In the genomic region with DNA sequence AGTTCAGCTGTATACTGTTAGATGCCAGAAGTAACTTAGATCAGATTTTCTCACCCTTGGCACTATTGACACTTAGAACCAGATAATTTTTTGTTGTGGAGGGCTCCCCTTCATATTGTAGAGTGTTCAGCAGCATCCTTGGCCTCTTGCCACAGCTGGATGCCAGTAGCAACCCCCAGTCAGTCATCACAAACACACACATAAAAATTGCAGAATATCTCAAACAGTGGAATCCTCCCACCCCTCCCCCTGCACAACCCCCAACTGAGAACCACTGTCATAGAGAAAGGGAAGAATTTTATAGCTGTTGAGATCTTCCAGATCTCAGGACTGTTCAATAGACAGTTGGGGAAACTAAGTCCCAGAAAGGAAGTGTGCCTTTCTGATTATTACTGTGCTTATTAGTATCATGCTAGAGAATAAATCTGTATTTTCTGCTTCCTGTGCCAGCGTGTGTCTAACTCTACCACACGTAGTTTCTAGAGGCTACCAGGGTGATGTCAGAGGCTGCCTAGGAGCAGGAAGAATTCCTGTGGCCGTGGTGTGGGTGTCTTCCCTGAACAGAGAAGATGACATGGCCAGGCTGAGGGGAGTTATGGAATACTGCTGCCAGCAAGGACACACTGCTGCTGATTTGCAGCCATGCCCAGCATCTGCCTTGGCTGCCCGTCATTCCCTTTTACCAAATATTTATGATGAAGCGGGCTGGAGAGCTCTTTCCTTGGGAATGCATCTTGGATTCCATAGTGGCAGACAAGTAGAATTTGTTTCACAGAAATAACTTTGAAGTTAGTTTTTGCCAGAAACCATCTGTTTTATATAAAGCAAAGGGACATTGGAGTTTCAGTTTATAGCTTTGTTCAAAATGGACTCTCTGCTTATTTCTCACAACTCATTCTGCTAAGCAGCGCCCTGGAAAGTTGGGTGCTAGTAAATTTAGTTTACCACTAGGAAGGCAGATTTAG, we compare ENCODE assay signal across 14 cellular contexts.
A peak's percentile ranks its signal among the peaks of the same experiment; 100 is the strongest.
DNase-seq lines count a peak whose midpoint lies in the region; ATAC-seq and TF ChIP-seq lines count a peak whose summit lies in the region.
"Had no signal": no experiment of that assay in that cellular context is flagged by ENCODE, and none has a peak within 500 bp of the region (broad histone marks: within the 10 kb centered on the region; RNA-seq: fewer than 3 reads in every experiment).

No MANE protein-coding gene starts in this region.

- DNase-seq in H4 (ENCODE audit: low spot score) (peak; percentile 36), WTC11 (ENCODE audit: low spot score) (no peak), hepatic stellate cell (ENCODE audit: low spot score) (peak; percentile 27), stromal cell of bone marrow (ENCODE audit: low read depth) (peak; percentile 36)
- DNase-seq in stimulated activated CD4-positive, alpha-beta T cell treated with anti-CD3 and anti-CD28 coated beads, Interleukin-2, amount 100 ng/mL, for 48 hours, result no peak
- DNase-seq: activated CD4-positive, alpha-beta T cell treated with anti-CD3 and anti-CD28 coated beads, Interleukin-2, amount 50 U/mL, for 1 hour; activated naive CD4-positive, alpha-beta T cell; DMS79; effector CD8-positive, alpha-beta T cell; NCI-H1694 treated with DMSO at 0.1 percent for 48 hours; NK-92 treated with Interleukin-12 subunit alpha and Interleukin-12 subunit beta, amount 100 ng/mL, for 24 hours; stimulated activated CD8-positive, alpha-beta memory T cell treated with anti-CD3 and anti-CD28 coated beads, Interleukin-4, amount 100 ng/mL, for 48 hours had no signal

- peak overlapping the region; percentile 47; the same call in 1 of the 2 replicates for H3K27ac Mint-ChIP-seq in WTC11

- ATAC-seq in WTC11 (no peak), GM21367 (IDR thresholded peaks at IDR 0.05; ENCODE audit: unreplicated experiment) (no peak), HG02938 (IDR thresholded peaks at IDR 0.05; ENCODE audit: unreplicated experiment) (no peak)

- H3K27me3 Mint-ChIP-seq in WTC11 (ENCODE audit: low read depth), result peaks cover 6% of the 10 kb centered on the region; the same call in 1 of the 2 replicates

- POLR2A ChIA-PET in WTC11 (lab: Charles Lee), result interaction anchor here (0.6 kb wide), 1 partner anchor 27 kb away, joined by 4 read pairs; no protein-coding TSS in a partner anchor

- no peaks in the 10 kb centered on the region for H3K36me3 Mint-ChIP-seq in WTC11

- no peaks in the 10 kb centered on the region for H3K9me3 Mint-ChIP-seq in WTC11

- CTCF ChIA-PET in WTC11 (lab: Charles Lee), result interaction anchor here (0.7 to 2.3 kb wide), 5 partner anchors 14 to 398 kb away, joined by 3 to 7 read pairs (median 5); no protein-coding TSS in a partner anchor

- no peak overlapping the region for H3K4me3 Mint-ChIP-seq in WTC11

- no peak for TF ChIP-seq CTCF in WTC11 (IDR thresholded peaks at IDR 0.05)

- peaks cover 44% of the 10 kb centered on the region for H3K4me1 Mint-ChIP-seq in WTC11

TF ChIP-seq in WTC11, 78 proteins besides CTCF, POLR2A, EP300 and RAD21 (continues in another document):
- TF ChIP-seq ZNF138 (CRISPR knock-in tag; conservative IDR thresholded peaks at IDR 0.05), result no peak
- TF ChIP-seq HMGXB4 (CRISPR knock-in tag; IDR thresholded peaks at IDR 0.05), result no peak
- no peak for TF ChIP-seq ZNF121 (CRISPR knock-in tag; IDR thresholded peaks at IDR 0.05)
- TF ChIP-seq ESRRA (CRISPR knock-in tag; IDR thresholded peaks at IDR 0.05; ENCODE audit: borderline replicate concordance), result no peak
- no peak for TF ChIP-seq JAZF1 (CRISPR knock-in tag; IDR thresholded peaks at IDR 0.05)
- TF ChIP-seq ATF1 (CRISPR knock-in tag; IDR thresholded peaks at IDR 0.05), result no peak
- TF ChIP-seq ZNF281 (CRISPR knock-in tag; IDR thresholded peaks at IDR 0.05), result no peak
- TF ChIP-seq KAT7 (CRISPR knock-in tag; IDR thresholded peaks at IDR 0.05; ENCODE audit: borderline replicate concordance), result no peak
- TF ChIP-seq ELF4 (CRISPR knock-in tag; IDR thresholded peaks at IDR 0.05; ENCODE audit: low read depth), result no peak
- TF ChIP-seq PRDM15 (CRISPR knock-in tag; IDR thresholded peaks at IDR 0.05), result no peak
- TF ChIP-seq, protein P1, sequence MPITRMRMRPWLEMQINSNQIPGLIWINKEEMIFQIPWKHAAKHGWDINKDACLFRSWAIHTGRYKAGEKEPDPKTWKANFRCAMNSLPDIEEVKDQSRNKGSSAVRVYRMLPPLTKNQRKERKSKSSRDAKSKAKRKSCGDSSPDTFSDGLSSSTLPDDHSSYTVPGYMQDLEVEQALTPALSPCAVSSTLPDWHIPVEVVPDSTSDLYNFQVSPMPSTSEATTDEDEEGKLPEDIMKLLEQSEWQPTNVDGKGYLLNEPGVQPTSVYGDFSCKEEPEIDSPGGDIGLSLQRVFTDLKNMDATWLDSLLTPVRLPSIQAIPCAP (CRISPR knock-in tag; IDR thresholded peaks at IDR 0.05), result no peak
- TF ChIP-seq, protein P2, sequence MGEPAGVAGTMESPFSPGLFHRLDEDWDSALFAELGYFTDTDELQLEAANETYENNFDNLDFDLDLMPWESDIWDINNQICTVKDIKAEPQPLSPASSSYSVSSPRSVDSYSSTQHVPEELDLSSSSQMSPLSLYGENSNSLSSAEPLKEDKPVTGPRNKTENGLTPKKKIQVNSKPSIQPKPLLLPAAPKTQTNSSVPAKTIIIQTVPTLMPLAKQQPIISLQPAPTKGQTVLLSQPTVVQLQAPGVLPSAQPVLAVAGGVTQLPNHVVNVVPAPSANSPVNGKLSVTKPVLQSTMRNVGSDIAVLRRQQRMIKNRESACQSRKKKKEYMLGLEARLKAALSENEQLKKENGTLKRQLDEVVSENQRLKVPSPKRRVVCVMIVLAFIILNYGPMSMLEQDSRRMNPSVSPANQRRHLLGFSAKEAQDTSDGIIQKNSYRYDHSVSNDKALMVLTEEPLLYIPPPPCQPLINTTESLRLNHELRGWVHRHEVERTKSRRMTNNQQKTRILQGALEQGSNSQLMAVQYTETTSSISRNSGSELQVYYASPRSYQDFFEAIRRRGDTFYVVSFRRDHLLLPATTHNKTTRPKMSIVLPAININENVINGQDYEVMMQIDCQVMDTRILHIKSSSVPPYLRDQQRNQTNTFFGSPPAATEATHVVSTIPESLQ (CRISPR knock-in tag; IDR thresholded peaks at IDR 0.05), result no peak
- TF ChIP-seq RORB (CRISPR knock-in tag; IDR thresholded peaks at IDR 0.05), result no peak

Comparison
In these comparisons a context has a peak if more than half of its experiments do, and no peak if none do; other contexts are left out.
1. DNase-seq: peak in H4 (single experiment), hepatic stellate cell (single experiment) and stromal cell of bone marrow (single experiment); none in WTC11 (single experiment) and stimulated activated CD4-positive, alpha-beta T cell treated with anti-CD3 and anti-CD28 coated beads, Interleukin-2, amount 100 ng/mL, for 48 hours (0 of 2).